In the genomic region with DNA sequence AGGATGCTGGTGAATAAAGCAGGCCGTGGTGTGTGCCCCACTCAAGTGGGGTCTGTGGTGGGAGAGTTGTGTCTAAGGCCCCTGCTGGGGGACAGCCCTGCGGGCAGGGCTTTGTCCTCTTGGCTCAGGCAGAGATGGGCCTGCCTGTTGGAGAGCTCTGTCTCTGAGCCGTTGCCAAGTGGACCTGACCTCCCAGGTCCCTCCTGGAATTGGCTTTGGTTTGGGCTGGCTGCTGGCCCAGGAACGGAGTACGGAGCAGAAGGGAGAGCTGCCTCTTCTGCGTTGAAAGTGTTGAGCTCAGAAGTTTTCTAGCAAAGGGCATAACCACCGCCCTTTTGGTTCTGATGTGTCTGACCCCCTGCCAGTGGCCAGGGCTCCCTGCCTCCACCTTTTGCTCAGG, we compare ENCODE assay signal across 16 cellular contexts.
DNase-seq lines count a peak whose midpoint lies in the region; ATAC-seq, FAIRE-seq and TF ChIP-seq lines count a peak whose summit lies in the region.
"Had no signal": no experiment of that assay in that cellular context is flagged by ENCODE, and none has a peak within 500 bp of the region (broad histone marks: within the 10 kb centered on the region; RNA-seq: fewer than 3 reads in every experiment).

No MANE protein-coding gene starts in this region.

- ATAC-seq in Right ventricle myocardium superior (ENCODE audit: poor library complexity) = peak; percentile 89
- peak; percentile 49 to 73 (median 61) for ATAC-seq in pancreas
- no peak for ATAC-seq in GM21528 (IDR thresholded peaks at IDR 0.05; ENCODE audit: low FRiP score, unreplicated experiment)
- no peak for ATAC-seq in HG02852 (IDR thresholded peaks at IDR 0.05; ENCODE audit: unreplicated experiment)
- no peak for ATAC-seq in HG03354 (IDR thresholded peaks at IDR 0.05; ENCODE audit: poor library complexity, severe bottlenecking, unreplicated experiment)
- ATAC-seq: activated CD4-positive, alpha-beta T cell treated with anti-CD3 and anti-CD28 coated beads for 36 hours; activated T-cell treated with anti-CD3 and anti-CD28 coated beads, Interleukin-2, amount 50 U/mL, for 72 hours had no signal

- WGBS in pancreas, 2 donors = 32% methylated on average over 7 of the region's 7 CpGs

- H3K9me3 ChIP-seq in ascending aorta (no peaks in the 10 kb centered on the region), pancreas (no peaks in the 10 kb centered on the region)
- H3K9me3 ChIP-seq: Peyer's patch had no signal

- H3K4me3 ChIP-seq in ascending aorta (no peak overlapping the region), pancreas (no peak overlapping the region)
- H3K4me3 ChIP-seq: neural progenitor cell, Peyer's patch had no signal

- H3K27me3 ChIP-seq in ascending aorta = no peaks in the 10 kb centered on the region
- no peaks in the 10 kb centered on the region for H3K27me3 ChIP-seq in pancreas
- H3K27me3 ChIP-seq: neural progenitor cell, Peyer's patch had no signal

- no peak for TF ChIP-seq CTCF in 22Rv1 (IDR thresholded peaks at IDR 0.05)
- no peak for TF ChIP-seq CTCF in ascending aorta (IDR thresholded peaks at IDR 0.05)
- no peak for TF ChIP-seq CTCF in pancreas (IDR thresholded peaks at IDR 0.05)

- H3K36me3 ChIP-seq in ascending aorta (peaks cover 6 to 14% of the 10 kb centered on the region in 2 donors), pancreas (no peaks in the 10 kb centered on the region)
- H3K36me3 ChIP-seq: neural progenitor cell had no signal

- H3K27ac ChIP-seq in 22Rv1 = peak overlapping the region; percentile 100
- H3K27ac ChIP-seq in ascending aorta = peak overlapping the region; percentile 80 to 97
- peak overlapping the region in 1 of 4 donors; percentile 11 for H3K27ac ChIP-seq in pancreas
- H3K27ac ChIP-seq: neural progenitor cell had no signal

- H3K4me1 ChIP-seq in ascending aorta (peaks cover 14 to 29% of the 10 kb centered on the region in 2 donors), pancreas (peaks cover 0 to 3% (median 0%) of the 10 kb centered on the region in 3 donors)
- H3K4me1 ChIP-seq: Peyer's patch had no signal

- DNase-seq in ascending aorta (ENCODE audit: low spot score in 2 of 2) (no peak), Right ventricle myocardium superior (peak; percentile 83), pancreas (peak; percentile 50 to 80 (median 62)), GM19238 (ENCODE audit: insufficient read length, low spot score) (no peak)
- DNase-seq: activated CD4-positive, alpha-beta T cell treated with anti-CD3 and anti-CD28 coated beads for 36 hours; activated T-cell treated with anti-CD3 and anti-CD28 coated beads, Interleukin-2, amount 50 U/mL, for 72 hours; amniotic stem cell; effector CD8-positive, alpha-beta T cell; kidney glomerular epithelial cell; stimulated activated CD4-positive, alpha-beta T cell treated with anti-CD3 and anti-CD28 coated beads, Interleukin-12 subunit alpha, Interleukin-12 subunit beta, amount 100 ng/mL, for 4 hours had no signal

- FAIRE-seq in pancreas (lab: Jason Lieb, UNC) = no peak

- intact Hi-C loops in ascending aorta (cut with DNase I) = no loop called here
- intact Hi-C loops in Right ventricle myocardium superior (cut with DNase I) = no loop called here
- intact Hi-C loops in pancreas (cut with DNase I) = no loop called here

Comparison
In these comparisons a context has a peak if more than half of its experiments do, and no peak if none do; other contexts are left out.
1. DNase-seq: peak in Right ventricle myocardium superior (single experiment) and pancreas (6 of 6); none in ascending aorta (0 of 2) and GM19238 (single experiment).
2. ATAC-seq: peak in Right ventricle myocardium superior (single experiment) and pancreas (4 of 4); none in GM21528 (single experiment), HG02852 (single experiment) and HG03354 (single experiment).